Comparison of ENCODE assay signal across 2 cellular contexts in the genomic region with DNA sequence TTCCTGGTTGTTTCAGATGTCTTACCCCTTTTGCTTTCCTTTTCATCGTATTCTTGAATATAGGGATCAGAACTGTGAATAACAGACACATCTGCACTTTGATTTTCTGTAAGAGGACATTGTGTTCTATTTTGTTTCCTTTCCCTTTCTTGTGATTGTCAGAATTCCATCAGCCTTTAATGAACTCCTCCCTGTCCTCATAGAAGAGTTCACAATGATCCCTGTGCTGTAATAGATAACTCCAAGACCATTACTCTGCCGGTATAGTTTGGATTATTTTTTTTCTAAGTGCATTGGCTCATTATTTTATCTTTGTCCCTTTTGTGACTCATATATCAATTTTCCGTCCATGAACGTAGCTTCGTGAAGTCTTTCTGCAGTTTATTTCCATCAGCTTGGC.
TF ChIP-seq lines count a peak whose summit lies in the region.

No MANE protein-coding gene starts in this region.

TF ChIP-seq in IMR-90, 13 proteins besides CTCF, POLR2A, EP300 and RAD21:
- TF ChIP-seq RFX5 (IDR thresholded peaks at IDR 0.05; ENCODE audit: low read depth, low read length), result no peak
- TF ChIP-seq NFE2L2 (IDR thresholded peaks at IDR 0.05; ENCODE audit: low read depth, low read length), result no peak
- TF ChIP-seq RCOR1 (IDR thresholded peaks at IDR 0.05; ENCODE audit: insufficient replicate concordance, low read length), result no peak
- TF ChIP-seq CEBPB (IDR thresholded peaks at IDR 0.05; ENCODE audit: low read depth, low read length), result no peak
- no peak for TF ChIP-seq FOS (IDR thresholded peaks at IDR 0.05; ENCODE audit: low read depth, low read length)
- TF ChIP-seq BHLHE40 (IDR thresholded peaks at IDR 0.05; ENCODE audit: low read depth, low read length), result no peak
- no peak for TF ChIP-seq MXI1 (IDR thresholded peaks at IDR 0.05; ENCODE audit: borderline replicate concordance, low read depth, low read length)
- TF ChIP-seq CHD1 (IDR thresholded peaks at IDR 0.05; ENCODE audit: low read depth, low read length), result no peak
- no peak for TF ChIP-seq SMC3 (IDR thresholded peaks at IDR 0.05; ENCODE audit: low read depth, low read length)
- TF ChIP-seq MAFK (IDR thresholded peaks at IDR 0.05; ENCODE audit: low read depth, low read length), result no peak
- TF ChIP-seq MAZ (IDR thresholded peaks at IDR 0.05; ENCODE audit: borderline replicate concordance, low read depth, low read length), result no peak
- no peak for TF ChIP-seq ELK1 (IDR thresholded peaks at IDR 0.05; ENCODE audit: borderline replicate concordance, low read depth, low read length)
- no peak for TF ChIP-seq USF2 (IDR thresholded peaks at IDR 0.05; ENCODE audit: low read depth, low read length)

TF ChIP-seq in WTC11, 78 proteins besides CTCF, POLR2A, EP300 and RAD21:
- no peak for TF ChIP-seq ZNF671 (CRISPR knock-in tag; IDR thresholded peaks at IDR 0.05)
- TF ChIP-seq SOX15 (CRISPR knock-in tag; IDR thresholded peaks at IDR 0.05), result no peak
- no peak for TF ChIP-seq ZNF532 (CRISPR knock-in tag; IDR thresholded peaks at IDR 0.05; ENCODE audit: borderline replicate concordance)
- TF ChIP-seq ZNF425 (CRISPR knock-in tag; conservative IDR thresholded peaks at IDR 0.05), result no peak
- no peak for TF ChIP-seq JAZF1 (CRISPR knock-in tag; IDR thresholded peaks at IDR 0.05)
- no peak for TF ChIP-seq TCF7 (CRISPR knock-in tag; IDR thresholded peaks at IDR 0.05; ENCODE audit: low read depth)
- TF ChIP-seq OVOL2 (CRISPR knock-in tag; IDR thresholded peaks at IDR 0.05; ENCODE audit: borderline replicate concordance), result no peak
- TF ChIP-seq IRF2 (CRISPR knock-in tag; IDR thresholded peaks at IDR 0.05; ENCODE audit: borderline replicate concordance, low read depth), result no peak
